8 cellular contexts compared by ENCODE assay signal in the genomic region with DNA sequence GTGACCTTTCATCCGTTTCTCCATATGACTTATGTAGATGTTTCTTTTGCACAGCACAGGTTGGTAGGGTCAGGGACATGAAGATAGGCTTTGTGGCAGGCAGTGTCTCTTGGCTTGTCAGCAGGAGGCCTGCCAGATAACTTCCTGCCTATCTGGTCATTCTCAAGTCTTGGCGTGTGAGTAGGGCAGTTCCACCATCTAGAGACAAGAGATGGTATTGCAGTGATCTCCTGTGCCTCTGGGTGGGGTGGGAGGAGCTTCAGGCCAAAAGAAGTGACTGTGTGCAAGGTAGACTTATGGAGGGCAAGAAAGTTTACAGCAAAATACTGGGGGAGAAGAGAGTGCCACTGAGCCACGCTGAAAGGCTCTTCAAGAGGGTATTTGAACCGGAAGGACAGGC. TPM values are rescaled to one million over a fixed set of nuclear protein-coding genes. Genes with fewer than 3 reads are reported as not detected.
A peak's percentile ranks its signal among the peaks of the same experiment; 100 is the strongest.
DNase-seq lines count a peak whose midpoint lies in the region; ATAC-seq, FAIRE-seq and TF ChIP-seq lines count a peak whose summit lies in the region.

No MANE protein-coding gene starts in this region.

- peak; percentile 5 for FAIRE-seq in TTC549 (lab: Jason Lieb, UNC)

- H3K36me3 Mint-ChIP-seq in brain (peaks cover 21% of the 10 kb centered on the region), immature natural killer cell (peaks cover 8 to 27% (median 20%) of the 10 kb centered on the region in 3 donors)

- H3K27me3 Mint-ChIP-seq in brain (no peaks in the 10 kb centered on the region), immature natural killer cell (ENCODE audit: low read depth in 3 of 3) (peaks cover 6 to 11% (median 7%) of the 10 kb centered on the region in 3 donors)

- peak; percentile 79 for ATAC-seq in Right ventricle myocardium inferior
- peak; percentile 84 for ATAC-seq in HG02798 (IDR thresholded peaks at IDR 0.05; ENCODE audit: poor library complexity, unreplicated experiment)

- H3K9me3 Mint-ChIP-seq in brain = no peaks in the 10 kb centered on the region
- H3K9me3 Mint-ChIP-seq in immature natural killer cell = peaks cover 0 to 6% (median 0%) of the 10 kb centered on the region in 6 donors

- intact Hi-C loops in Right ventricle myocardium inferior (cut with DNase I) = no loop called here
- intact Hi-C loops in cardiac septum (cut with DNase I) = loop anchor here (5.0 kb wide), 1 partner anchor 290 kb away; a partner anchor contains a TSS

- peak overlapping the region in 4 of 5 experiments; percentile 3 to 30 (median 10) for H3K27ac Mint-ChIP-seq in brain
- peak overlapping the region; percentile 76 to 88 (median 85) for H3K27ac Mint-ChIP-seq in immature natural killer cell

- DNase-seq in Right ventricle myocardium inferior (ENCODE audit: missing footprints) (peak; percentile 63), cardiac septum (ENCODE audit: low spot score) (no peak), NCI-H128 (lab: John Stamatoyannopoulos, UW; ENCODE audit: unreplicated experiment) (peak; percentile 19), immature natural killer cell (peak; percentile 81 to 86 (median 84))
- DNase-seq in stimulated activated CD4-positive, alpha-beta T cell treated with anti-CD3 and anti-CD28 coated beads, Interleukin-15, amount 100 ng/mL, for 1 hour (ENCODE audit: low read depth in 1 of 2, low spot score in 1 of 2) = peak; percentile 26 to 46

- peaks cover 28% of the 10 kb centered on the region for H3K4me1 Mint-ChIP-seq in brain
- H3K4me1 Mint-ChIP-seq in immature natural killer cell = peaks cover 87 to 88% of the 10 kb centered on the region in 2 donors

- H3K4me3 Mint-ChIP-seq in brain (no peak overlapping the region), immature natural killer cell (peak overlapping the region; percentile 61 to 95 (median 76))

- peak; percentile 79 to 86 for TF ChIP-seq CTCF in brain (conservative IDR thresholded peaks at IDR 0.05)

RNA-seq across cellular contexts. Expression of a gene that starts 11.0 kb away (rescaled TPM):
- 37.1 TPM for total RNA-seq in Right ventricle myocardium inferior
- total RNA-seq in cardiac septum = 28.8 TPM
- 48.3 TPM for polyA plus RNA-seq in brain (ENCODE audit: insufficient read depth, low read depth, low replicate concordance)
- polyA plus RNA-seq in immature natural killer cell = 100 to 1,000 TPM; 101 to 155 (median 131) TPM

RNA-seq across cellular contexts. Expression of a gene that starts 24.8 kb away (rescaled TPM):
- 0.03 TPM for total RNA-seq in Right ventricle myocardium inferior
- total RNA-seq in cardiac septum = 0.30 TPM
- 10.5 TPM for polyA plus RNA-seq in brain (ENCODE audit: insufficient read depth, low read depth, low replicate concordance)
- polyA plus RNA-seq in immature natural killer cell = not detected

Comparison
In these comparisons a context has a peak if more than half of its experiments do, and no peak if none do; other contexts are left out.
1. H3K4me3 Mint-ChIP-seq: peak in immature natural killer cell (5 of 5); none in brain (0 of 5).